ENCODE assay signal across 25 cellular contexts in genomic region chr19:45753548-45753947, GRCh38. TPM values are rescaled to one million over a fixed set of nuclear protein-coding genes. Genes with fewer than 3 reads are reported as not detected.
A peak's percentile ranks its signal among the peaks of the same experiment; 100 is the strongest.
DNase-seq lines count a peak whose midpoint lies in the region; ATAC-seq and TF ChIP-seq lines count a peak whose summit lies in the region.
"Had no signal": no experiment of that assay in that cellular context is flagged by ENCODE, and none has a peak within 500 bp of the region (broad histone marks: within the 10 kb centered on the region; RNA-seq: fewer than 3 reads in every experiment).

No MANE protein-coding gene starts in this region.

- H3K9me3 Mint-ChIP-seq in WTC11 = no peaks in the 10 kb centered on the region
- no peaks in the 10 kb centered on the region for H3K9me3 Mint-ChIP-seq in activated naive CD4-positive, alpha-beta T cell treated with anti-CD3 and anti-CD28 coated beads, Interleukin-2, amount 10 ng/mL, durations not matched to agents 7 days and 5 days
- H3K9me3 Mint-ChIP-seq: activated T-helper 17 cell treated with anti-CD3 and anti-CD28 coated beads, Interleukin-2, amount 50 U/mL, for 72 hours had no signal

- TF ChIP-seq POLR2A in HCT116 (IDR thresholded peaks at IDR 0.05; ENCODE audit: borderline replicate concordance, extremely low read depth, insufficient read depth, insufficient read length) = no peak

- TF ChIP-seq RAD21 in HCT116 (IDR thresholded peaks at IDR 0.05; ENCODE audit: low read depth) = no peak

- H3K4me2 ChIP-seq in HCT116 (ENCODE audit: low read length) = no peak overlapping the region
- H3K4me2 ChIP-seq: PC-9 had no signal

- POLR2A ChIA-PET in HCT116 (lab: Charles Lee) (no interaction called here), WTC11 (lab: Charles Lee) (interaction anchor here (0.7 to 2.9 kb wide), 3 partner anchors 15 to 17 kb away, joined by 3 to 20 read pairs (median 3); partner anchors contain the start of gene SIX5)

- RAD21 ChIA-PET in HCT116 (lab: Charles Lee; ENCODE audit: low non-redundant PET in 1 of 2, low total read pairs in 2 of 2, uncharacterized antibody in 2 of 2, unreplicated experiment in 2 of 2) = no interaction called here

- H3K36me3 ChIP-seq in GM06990 (ENCODE audit: control insufficient read depth, insufficient read depth, low read length) = no peaks in the 10 kb centered on the region
- H3K36me3 ChIP-seq in HCT116 (ENCODE audit: control insufficient read depth in 1 of 2, insufficient read depth in 2 of 2, low read length in 2 of 2) = no peaks in the 10 kb centered on the region
- H3K36me3 ChIP-seq: esophagus muscularis mucosa, lower lobe of right lung, vagina had no signal

- no peak overlapping the region for H3K27ac Mint-ChIP-seq in WTC11
- no peak overlapping the region for H3K27ac Mint-ChIP-seq in activated naive CD4-positive, alpha-beta T cell treated with anti-CD3 and anti-CD28 coated beads, Interleukin-2, amount 10 ng/mL, durations not matched to agents 7 days and 5 days
- H3K27ac Mint-ChIP-seq: activated T-helper 17 cell treated with anti-CD3 and anti-CD28 coated beads, Interleukin-2, amount 50 U/mL, for 72 hours had no signal

- CTCF ChIA-PET in HCT116 (lab: Charles Lee) = no interaction called here
- CTCF ChIA-PET in WTC11 (lab: Charles Lee) = interaction anchor here (0.6 to 7.3 kb wide), 23 partner anchors 8 to 287 kb away, joined by 3 to 93 read pairs (median 6); partner anchors contain the start of genes DMPK, DMWD, FBXO46 and FOXA3
- CTCF ChIA-PET in activated naive CD4-positive, alpha-beta T cell treated with anti-CD3 and anti-CD28 coated beads, Interleukin-2, amount 10 ng/mL, durations not matched to agents 7 days and 5 days (lab: Charles Lee) = no interaction called here

- ATAC-seq in HCT116 (peak; percentile 66), WTC11 (peak; percentile 95), GM18870 (IDR thresholded peaks at IDR 0.05; ENCODE audit: unreplicated experiment) (no peak)
- ATAC-seq: activated T-helper 17 cell treated with anti-CD3 and anti-CD28 coated beads, Interleukin-2, amount 50 U/mL, for 72 hours; lower lobe of right lung had no signal

- peaks cover 12% of the 10 kb centered on the region for H3K27me3 Mint-ChIP-seq in WTC11 (ENCODE audit: low read depth)
- H3K27me3 Mint-ChIP-seq in activated naive CD4-positive, alpha-beta T cell treated with anti-CD3 and anti-CD28 coated beads, Interleukin-2, amount 10 ng/mL, durations not matched to agents 7 days and 5 days = peaks cover 21% of the 10 kb centered on the region
- H3K27me3 Mint-ChIP-seq: activated T-helper 17 cell treated with anti-CD3 and anti-CD28 coated beads, Interleukin-2, amount 50 U/mL, for 72 hours had no signal

- H3K4me1 ChIP-seq in HCT116 (ENCODE audit: control insufficient read depth in 1 of 2, insufficient read depth in 2 of 2, low read length in 2 of 2) = no peaks in the 10 kb centered on the region
- H3K4me1 ChIP-seq: Caco-2, esophagus muscularis mucosa, lower lobe of right lung, vagina had no signal

- H3K4me3 ChIP-seq in GM06990 (replicated peaks; ENCODE audit: low read depth, low read length) (no peak overlapping the region), HCT116 (replicated peaks in 1 of 2; ENCODE audit: low read depth in 1 of 2, low read length in 2 of 2) (no peak overlapping the region)
- H3K4me3 ChIP-seq: esophagus muscularis mucosa, lower lobe of right lung, PC-9, SK-N-MC, skin epidermis, vagina had no signal

- no peaks in the 10 kb centered on the region for H3K9me3 ChIP-seq in HCT116 (ENCODE audit: control insufficient read depth in 1 of 2, insufficient read depth in 1 of 2, low read depth in 1 of 2, low read length in 2 of 2)
- H3K9me3 ChIP-seq: Caco-2, esophagus muscularis mucosa, lower lobe of right lung, vagina had no signal

- H3K9me2 ChIP-seq in HCT116 (ENCODE audit: insufficient read depth) = no peaks in the 10 kb centered on the region

- H3K4me3 Mint-ChIP-seq in WTC11 = no peak overlapping the region
- no peak overlapping the region for H3K4me3 Mint-ChIP-seq in activated naive CD4-positive, alpha-beta T cell treated with anti-CD3 and anti-CD28 coated beads, Interleukin-2, amount 10 ng/mL, durations not matched to agents 7 days and 5 days
- H3K4me3 Mint-ChIP-seq: activated T-helper 17 cell treated with anti-CD3 and anti-CD28 coated beads, Interleukin-2, amount 50 U/mL, for 72 hours had no signal

- no peak overlapping the region for H3K9ac ChIP-seq in HCT116 (ENCODE audit: low read length)

- peaks cover 3% of the 10 kb centered on the region for H3K4me1 Mint-ChIP-seq in WTC11
- no peaks in the 10 kb centered on the region for H3K4me1 Mint-ChIP-seq in activated naive CD4-positive, alpha-beta T cell treated with anti-CD3 and anti-CD28 coated beads, Interleukin-2, amount 10 ng/mL, durations not matched to agents 7 days and 5 days
- H3K4me1 Mint-ChIP-seq: activated T-helper 17 cell treated with anti-CD3 and anti-CD28 coated beads, Interleukin-2, amount 50 U/mL, for 72 hours had no signal

- no peaks in the 10 kb centered on the region for H4K20me1 ChIP-seq in HCT116 (ENCODE audit: insufficient read depth)

- no peak overlapping the region for H3K27ac ChIP-seq in HCT116 (ENCODE audit: low read depth, low read length)
- H3K27ac ChIP-seq: esophagus muscularis mucosa, lower lobe of right lung, PC-9, SK-N-MC, skin epidermis, vagina had no signal

- TF ChIP-seq CTCF in GM06990 (IDR thresholded peaks at IDR 0.05; ENCODE audit: insufficient read depth, low read length, poor library complexity, severe bottlenecking) = peak; percentile 32
- TF ChIP-seq CTCF in HCT116 (IDR thresholded peaks at IDR 0.05 in 2 of 3, conservative IDR thresholded peaks at IDR 0.05 in 1 of 3; ENCODE audit: borderline replicate concordance in 1 of 3, insufficient read depth in 1 of 3, low read depth in 2 of 3, low read length in 2 of 3) = no peak
- TF ChIP-seq CTCF in WTC11 (IDR thresholded peaks at IDR 0.05) = no peak

- H3K36me3 Mint-ChIP-seq in WTC11 = no peaks in the 10 kb centered on the region
- H3K36me3 Mint-ChIP-seq in activated naive CD4-positive, alpha-beta T cell treated with anti-CD3 and anti-CD28 coated beads, Interleukin-2, amount 10 ng/mL, durations not matched to agents 7 days and 5 days = no peaks in the 10 kb centered on the region

- no peaks in the 10 kb centered on the region for H3K79me2 ChIP-seq in HCT116 (ENCODE audit: insufficient read depth, low read length)

- H3K27me3 ChIP-seq in GM06990 (replicated peaks; ENCODE audit: control insufficient read depth, insufficient read depth, low read length) (no peaks in the 10 kb centered on the region; the same call in 1 of the 2 replicates), HCT116 (ENCODE audit: insufficient read depth, low read length) (no peaks in the 10 kb centered on the region)
- H3K27me3 ChIP-seq: esophagus muscularis mucosa, vagina had no signal

- no peak for DNase-seq in GM06990 (ENCODE audit: extremely low read depth, insufficient read length)
- DNase-seq in HCT116 (ENCODE audit: low read depth, low spot score) = no peak
- peak; percentile 73 for DNase-seq in WTC11 (ENCODE audit: low spot score)
- DNase-seq in left kidney (ENCODE audit: low read depth, low spot score) = peak; percentile 60
- DNase-seq in activated naive CD4-positive, alpha-beta T cell treated with anti-CD3 and anti-CD28 coated beads, Interleukin-2, amount 10 ng/mL, durations not matched to agents 7 days and 5 days = no peak
- no peak for DNase-seq in NK-92 (lab: John Stamatoyannopoulos, UW; ENCODE audit: unreplicated experiment)
- DNase-seq in NCI-H2081 (lab: John Stamatoyannopoulos, UW) = no peak
- DNase-seq: activated CD4-positive, CD25-positive, alpha-beta regulatory T cell treated with anti-CD3 and anti-CD28 coated beads, Interleukin-2, amount 50 U/mL, for 72 hours; Caco-2; glutamatergic neuron; GOT3; KBM-7; lower lobe of right lung; NCI-H1092 treated with DMSO at 0.1 percent for 48 hours; NCI-H526; PC-9; stimulated activated CD4-positive, alpha-beta T cell treated with anti-CD3 and anti-CD28 coated beads, Interleukin-4, amount 100 ng/mL, for 4 hours had no signal

- no TSS peak for BruUV-seq in HCT116 (replicated peaks; lab: Mats Ljungman, UMichigan)

- intact Hi-C loops in HCT116 (cut with micrococcal nuclease) = no loop called here

- no peak overlapping the region for H2AFZ ChIP-seq in HCT116 (ENCODE audit: low read depth, low read length, poor library complexity, severe bottlenecking)
- H2AFZ ChIP-seq: PC-9 had no signal

TF ChIP-seq in WTC11, 78 proteins besides CTCF, POLR2A, EP300 and RAD21:
- no peak for TF ChIP-seq CREM (CRISPR knock-in tag; IDR thresholded peaks at IDR 0.05)

RNA-seq across cellular contexts. Expression of gene SIX5, which starts 15.5 kb away (rescaled TPM):
- total RNA-seq in HCT116 (2021; ENCODE audit: unreplicated experiment) = 18.3 TPM
- 9.5 and 11.1 TPM in 2 replicates for polyA plus RNA-seq in HCT116 (2012)
- 26.0 to 37.0 TPM (median 36.5 TPM) in 3 replicates for total RNA-seq in WTC11 (2021)

RNA-seq across cellular contexts. Expression of gene MEIOSIN, which starts 20.3 kb away (rescaled TPM):
- total RNA-seq in HCT116 (2021; ENCODE audit: unreplicated experiment) (2.1 TPM), WTC11 (2021) (0.11 to 0.23 TPM in 2 of 3 replicates, not detected in the other)
- 0.86 and 1.2 TPM in 2 replicates for polyA plus RNA-seq in HCT116 (2012)
- total RNA-seq: Caco-2, cardiac septum, esophagus muscularis mucosa, lower lobe of right lung, PC-9, posterior vena cava, vagina had no signal

RNA-seq across cellular contexts. Expression of gene FBXO46, which starts 22.9 kb away (rescaled TPM):
- total RNA-seq in HCT116 (2021; ENCODE audit: unreplicated experiment) (31.7 TPM), WTC11 (2021) (40.1 to 46.3 TPM (median 43.3 TPM) in 3 replicates)
- polyA plus RNA-seq in HCT116 (2012) = 11.7 and 16.2 TPM in 2 replicates

RNA-seq across cellular contexts. Expression of gene DMPK, which starts 28.7 kb away (rescaled TPM):
- total RNA-seq in HCT116 (2021; ENCODE audit: unreplicated experiment) = 52.5 TPM
- 38.1 and 47.9 TPM in 2 replicates for polyA plus RNA-seq in HCT116 (2012)
- 34.4 to 42.7 TPM (median 38.8 TPM) in 3 replicates for total RNA-seq in WTC11 (2021)

RNA-seq across cellular contexts. Expression of gene DMWD, which starts 39.1 kb away (rescaled TPM):
- total RNA-seq in HCT116 (2021; ENCODE audit: unreplicated experiment) (56.8 TPM), WTC11 (2021) (50.2 to 60.7 TPM (median 56.6 TPM) in 3 replicates)
- 28.1 and 28.5 TPM in 2 replicates for polyA plus RNA-seq in HCT116 (2012)

Comparison
In these comparisons a context has a peak if more than half of its experiments do, and no peak if none do; other contexts are left out.
1. DNase-seq: peak in WTC11 (single experiment) and left kidney (single experiment); none in GM06990 (single experiment), HCT116 (single experiment), activated naive CD4-positive, alpha-beta T cell treated with anti-CD3 and anti-CD28 coated beads, Interleukin-2, amount 10 ng/mL, durations not matched to agents 7 days and 5 days (single experiment), NK-92 (single experiment) and NCI-H2081 (0 of 2).